1 cellular context compared by ENCODE assay signal in the genomic region with DNA sequence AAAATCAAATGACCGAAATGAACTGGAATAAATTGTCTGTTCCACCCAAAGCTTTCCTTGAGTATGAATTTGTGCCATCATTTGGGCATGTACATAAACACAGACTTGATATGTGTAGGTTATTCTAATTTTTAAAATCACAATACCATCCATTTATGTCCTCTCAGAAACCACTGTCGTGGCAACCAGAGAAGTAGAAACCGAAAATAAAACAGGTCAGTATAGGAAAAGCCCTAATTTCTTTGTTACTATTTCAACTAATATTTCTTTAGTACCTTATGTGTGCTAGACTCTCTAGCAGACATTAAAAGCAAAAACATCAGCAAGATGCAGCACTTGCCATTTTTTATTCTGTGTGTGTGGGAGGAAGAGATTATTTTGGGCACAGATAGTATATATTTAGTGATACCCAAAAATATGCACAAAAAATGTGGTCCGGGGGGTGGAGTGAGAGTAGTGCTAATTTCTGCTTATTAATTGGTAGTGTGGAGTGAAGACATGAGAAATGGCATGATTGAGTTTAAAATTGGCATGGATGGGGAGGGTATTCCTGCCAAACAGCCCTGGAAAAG.
TF ChIP-seq lines count a peak whose summit lies in the region.

No MANE protein-coding gene starts in this region.

TF ChIP-seq in GM12878, 131 proteins besides CTCF, POLR2A, EP300 and RAD21 (continued from another document):
- TF ChIP-seq, protein P1, sequence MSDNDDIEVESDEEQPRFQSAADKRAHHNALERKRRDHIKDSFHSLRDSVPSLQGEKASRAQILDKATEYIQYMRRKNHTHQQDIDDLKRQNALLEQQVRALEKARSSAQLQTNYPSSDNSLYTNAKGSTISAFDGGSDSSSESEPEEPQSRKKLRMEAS (IDR thresholded peaks at IDR 0.05; ENCODE audit: low read depth, low read length), result no peak
- no peak for TF ChIP-seq CBX5 (IDR thresholded peaks at IDR 0.05; ENCODE audit: low read depth)
- TF ChIP-seq TCF7 (IDR thresholded peaks at IDR 0.05; ENCODE audit: borderline replicate concordance), result no peak
- TF ChIP-seq, protein P2, sequence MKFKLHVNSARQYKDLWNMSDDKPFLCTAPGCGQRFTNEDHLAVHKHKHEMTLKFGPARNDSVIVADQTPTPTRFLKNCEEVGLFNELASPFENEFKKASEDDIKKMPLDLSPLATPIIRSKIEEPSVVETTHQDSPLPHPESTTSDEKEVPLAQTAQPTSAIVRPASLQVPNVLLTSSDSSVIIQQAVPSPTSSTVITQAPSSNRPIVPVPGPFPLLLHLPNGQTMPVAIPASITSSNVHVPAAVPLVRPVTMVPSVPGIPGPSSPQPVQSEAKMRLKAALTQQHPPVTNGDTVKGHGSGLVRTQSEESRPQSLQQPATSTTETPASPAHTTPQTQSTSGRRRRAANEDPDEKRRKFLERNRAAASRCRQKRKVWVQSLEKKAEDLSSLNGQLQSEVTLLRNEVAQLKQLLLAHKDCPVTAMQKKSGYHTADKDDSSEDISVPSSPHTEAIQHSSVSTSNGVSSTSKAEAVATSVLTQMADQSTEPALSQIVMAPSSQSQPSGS (IDR thresholded peaks at IDR 0.05; ENCODE audit: low read length), result no peak; the same call in 1 of the 2 replicates
- peak; percentile 78 for TF ChIP-seq MEF2B (IDR thresholded peaks at IDR 0.05; ENCODE audit: partially characterized antibody, poor library complexity, severe bottlenecking)
TF ChIP-seq in GM12878: peak in this region for 5.
